Comparison of ENCODE assay signal across 23 cellular contexts in the genomic region with DNA sequence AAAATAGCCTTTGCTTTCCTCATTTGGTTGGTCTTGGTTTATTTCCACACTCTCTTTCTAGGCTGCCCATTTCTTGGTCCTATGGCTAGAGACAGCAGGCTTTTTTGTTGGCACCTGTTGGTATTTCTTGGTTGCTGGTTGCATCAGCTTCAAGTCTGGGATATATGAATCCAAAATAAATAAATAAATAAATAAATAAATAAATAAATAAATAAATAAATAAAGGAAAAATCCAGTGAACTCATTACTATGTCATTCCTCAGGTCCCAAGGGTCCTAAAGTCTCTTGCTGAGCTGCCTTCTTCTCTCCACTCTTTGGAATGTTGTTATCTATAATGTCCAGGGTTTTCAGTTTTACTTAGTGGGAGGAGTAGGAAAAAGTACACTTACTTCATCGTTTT.
DNase-seq lines count a peak whose midpoint lies in the region; ATAC-seq and TF ChIP-seq lines count a peak whose summit lies in the region.
"Had no signal": no experiment of that assay in that cellular context is flagged by ENCODE, and none has a peak within 500 bp of the region (broad histone marks: within the 10 kb centered on the region; RNA-seq: fewer than 3 reads in every experiment).

No MANE protein-coding gene starts in this region.

- peak overlapping the region; percentile 45 for H3K4me3 Mint-ChIP-seq in natural killer cell treated with Interleukin-12 subunit alpha and Interleukin-12 subunit beta and Interleukin-15 and Interleukin-18, amount 100 ng/mL, for 72 hours
- H3K4me3 Mint-ChIP-seq in natural killer cell: no peak overlapping the region
- H3K4me3 Mint-ChIP-seq: B cell; CD14-positive monocyte; CD4-positive, alpha-beta memory T cell; CD4-positive, CD25-positive, alpha-beta regulatory T cell; CD8-positive, alpha-beta memory T cell had no signal

- intact Hi-C loops in natural killer cell (cut with micrococcal nuclease): no loop called here

- ATAC-seq in natural killer cell treated with Interleukin-12 subunit alpha and Interleukin-12 subunit beta and Interleukin-15 and Interleukin-18, amount 100 ng/mL, for 72 hours: no peak
- no peak for ATAC-seq in natural killer cell
- ATAC-seq in HG03159 (IDR thresholded peaks at IDR 0.05; ENCODE audit: unreplicated experiment): no peak
- ATAC-seq: GM12878 had no signal

- H3K9me3 Mint-ChIP-seq in natural killer cell treated with Interleukin-12 subunit alpha and Interleukin-12 subunit beta and Interleukin-15 and Interleukin-18, amount 100 ng/mL, for 72 hours: no peaks in the 10 kb centered on the region
- no peaks in the 10 kb centered on the region for H3K9me3 Mint-ChIP-seq in natural killer cell
- H3K9me3 Mint-ChIP-seq: CD4-positive, alpha-beta memory T cell; CD4-positive, CD25-positive, alpha-beta regulatory T cell; CD8-positive, alpha-beta memory T cell had no signal

- no peak overlapping the region for H3K4me3 ChIP-seq in BLaER1
- no peak overlapping the region for H3K4me3 ChIP-seq in fibroblast of the aortic adventitia (ENCODE audit: low read depth, low read length)
- H3K4me3 ChIP-seq: GM12878 had no signal

- no peak overlapping the region for H3K27ac ChIP-seq in BLaER1

- H3K27ac Mint-ChIP-seq in natural killer cell treated with Interleukin-12 subunit alpha and Interleukin-12 subunit beta and Interleukin-15 and Interleukin-18, amount 100 ng/mL, for 72 hours: peak overlapping the region in 1 of 2 donors; percentile 80
- no peak overlapping the region for H3K27ac Mint-ChIP-seq in natural killer cell
- H3K27ac Mint-ChIP-seq: B cell; CD14-positive monocyte; CD4-positive, alpha-beta memory T cell; CD8-positive, alpha-beta memory T cell had no signal

- no peaks in the 10 kb centered on the region for H4K20me1 ChIP-seq in BLaER1

- peak overlapping the region; percentile 40; the same call in 1 of the 2 replicates for H3K4me2 ChIP-seq in BLaER1

- no peaks in the 10 kb centered on the region for H3K27me3 ChIP-seq in BLaER1

- DNase-seq in natural killer cell treated with Interleukin-12 subunit alpha and Interleukin-12 subunit beta and Interleukin-15 and Interleukin-18, amount 100 ng/mL, for 72 hours (ENCODE audit: low spot score): no peak
- DNase-seq in natural killer cell: no peak
- peak; percentile 0 for DNase-seq in fibroblast of the aortic adventitia (ENCODE audit: low read depth)
- no peak for DNase-seq in epidermal melanocyte (ENCODE audit: insufficient read length, low spot score)
- DNase-seq: 8988T; AML-193; C1 segment of cervical spinal cord; CD4-positive, alpha-beta memory T cell; CD4-positive, CD25-positive, alpha-beta regulatory T cell; CD8-positive, alpha-beta memory T cell; COR-L47; DMS 273 treated with DMSO at 0.1 percent for 48 hours; DMS153; DMS53; DMS79; DND-41; EL; GDM1 had no signal

- H3K36me3 Mint-ChIP-seq in natural killer cell treated with Interleukin-12 subunit alpha and Interleukin-12 subunit beta and Interleukin-15 and Interleukin-18, amount 100 ng/mL, for 72 hours: no peaks in the 10 kb centered on the region
- no peaks in the 10 kb centered on the region for H3K36me3 Mint-ChIP-seq in natural killer cell
- H3K36me3 Mint-ChIP-seq: CD14-positive monocyte; CD4-positive, alpha-beta memory T cell; CD4-positive, CD25-positive, alpha-beta regulatory T cell; CD8-positive, alpha-beta memory T cell had no signal

- no peak overlapping the region for H3K9ac ChIP-seq in BLaER1

- H3K36me3 ChIP-seq in BLaER1: no peaks in the 10 kb centered on the region

- peaks cover 36% of the 10 kb centered on the region for H3K4me1 ChIP-seq in BLaER1

- H3K27me3 Mint-ChIP-seq in natural killer cell treated with Interleukin-12 subunit alpha and Interleukin-12 subunit beta and Interleukin-15 and Interleukin-18, amount 100 ng/mL, for 72 hours: peaks cover 0 to 5% of the 10 kb centered on the region in 2 donors
- H3K27me3 Mint-ChIP-seq in natural killer cell (ENCODE audit: low read depth in 2 of 2): peaks cover 0 to 3% of the 10 kb centered on the region in 2 donors

- H3K9me3 ChIP-seq in BLaER1: no peaks in the 10 kb centered on the region

- no peak for TF ChIP-seq CTCF in natural killer cell (IDR thresholded peaks at IDR 0.05)
- TF ChIP-seq CTCF in fibroblast of the aortic adventitia (IDR thresholded peaks at IDR 0.05; ENCODE audit: insufficient read depth, low read length): no peak

- H3K4me1 Mint-ChIP-seq in natural killer cell treated with Interleukin-12 subunit alpha and Interleukin-12 subunit beta and Interleukin-15 and Interleukin-18, amount 100 ng/mL, for 72 hours (ENCODE audit: low read depth in 2 of 2): peaks cover 56 to 57% of the 10 kb centered on the region in 2 donors
- H3K4me1 Mint-ChIP-seq in natural killer cell: peaks cover 19 to 23% of the 10 kb centered on the region in 2 donors
